Comparison of ENCODE assay signal across 8 cellular contexts in genomic region chr15:98292442-98293240, GRCh38.
DNase-seq lines count a peak whose midpoint lies in the region; ATAC-seq and TF ChIP-seq lines count a peak whose summit lies in the region.
"Had no signal": no experiment of that assay in that cellular context is flagged by ENCODE, and none has a peak within 500 bp of the region (broad histone marks: within the 10 kb centered on the region; RNA-seq: fewer than 3 reads in every experiment).

No MANE protein-coding gene starts in this region.

- no peaks in the 10 kb centered on the region for H3F3A ChIP-seq in Loucy (ENCODE audit: low read depth)

- no peak overlapping the region for H2AFZ ChIP-seq in Loucy (ENCODE audit: low read length)

- H3K4me3 ChIP-seq in Loucy (ENCODE audit: low read length, poor library complexity, severe bottlenecking) (no peak overlapping the region), heart left ventricle (peak overlapping the region in 6 of 12 donors; percentile 3 to 28 (median 12)), sigmoid colon (peak overlapping the region in 3 of 4 donors; percentile 6 to 28 (median 25))
- H3K4me3 ChIP-seq: uterus had no signal

- TF ChIP-seq CTCF in Loucy (conservative IDR thresholded peaks at IDR 0.05; ENCODE audit: low read length) (peak; percentile 80), heart left ventricle (IDR thresholded peaks at IDR 0.05) (peak; percentile 25 to 62 (median 48)), sigmoid colon (IDR thresholded peaks at IDR 0.05) (peak in 3 of 4 experiments; percentile 40 to 65 (median 44))

- H3K27ac ChIP-seq in heart left ventricle (no peak overlapping the region), sigmoid colon (no peak overlapping the region)
- H3K27ac ChIP-seq: uterus had no signal

- TF ChIP-seq POLR2A in heart left ventricle (IDR thresholded peaks at IDR 0.05) = no peak
- TF ChIP-seq POLR2A in sigmoid colon (IDR thresholded peaks at IDR 0.05) = no peak

- peak; percentile 5 for DNase-seq in G401 (ENCODE audit: low spot score)
- peak; percentile 60 to 64 for DNase-seq in activated CD4-positive, alpha-beta T cell treated with anti-CD3 and anti-CD28 coated beads, Interleukin-2, amount 50 U/mL, for 48 hours
- DNase-seq in heart left ventricle = peak in 3 of 5 donors; percentile 16 to 37 (median 31)
- DNase-seq in sigmoid colon = peak; percentile 70

- no peaks in the 10 kb centered on the region for H3K9me2 ChIP-seq in Loucy (replicated peaks; ENCODE audit: low read depth, low read length)

- H3K27me3 ChIP-seq in Loucy (ENCODE audit: insufficient read depth, low read length, poor library complexity, severe bottlenecking) = no peaks in the 10 kb centered on the region
- H3K27me3 ChIP-seq in heart left ventricle = peaks cover 0 to 64% (median 7%) of the 10 kb centered on the region in 9 donors
- peaks cover 0 to 35% (median 6%) of the 10 kb centered on the region in 3 donors for H3K27me3 ChIP-seq in sigmoid colon

- H3K79me2 ChIP-seq in Loucy (ENCODE audit: insufficient read depth, low read length) = no peaks in the 10 kb centered on the region

- no peak overlapping the region for H3K9ac ChIP-seq in Loucy (ENCODE audit: low read depth, low read length, poor library complexity, severe bottlenecking)

- TF ChIP-seq EP300 in sigmoid colon (IDR thresholded peaks at IDR 0.05) = no peak

- no peak overlapping the region for H3K4me2 ChIP-seq in Loucy (ENCODE audit: low read depth, low read length, poor library complexity, severe bottlenecking)

- WGBS in heart left ventricle, 4 donors = 1 to 4% (median 3%) methylated on average over 34 to 46 of the region's 46 CpGs
- WGBS in sigmoid colon, 2 donors = 3 to 9% methylated on average over 46 of the region's 46 CpGs

- H4K20me1 ChIP-seq in Loucy (ENCODE audit: insufficient read depth, low read length, poor library complexity, severe bottlenecking) = no peaks in the 10 kb centered on the region

- in situ Hi-C loops in G401 (cut with HindIII; ENCODE audit: low sequenced_read_pairs) = no loop called here

- H3K36me3 ChIP-seq in Loucy (ENCODE audit: insufficient read depth, low read length) (no peaks in the 10 kb centered on the region), heart left ventricle (no peaks in the 10 kb centered on the region), sigmoid colon (no peaks in the 10 kb centered on the region)
- H3K36me3 ChIP-seq: uterus had no signal

- ATAC-seq in GM21723 (IDR thresholded peaks at IDR 0.05; ENCODE audit: unreplicated experiment) (peak; percentile 84), heart left ventricle (peak in 2 of 4 donors; percentile 40 to 69), HG03521 (IDR thresholded peaks at IDR 0.05; ENCODE audit: unreplicated experiment) (no peak)

- no peaks in the 10 kb centered on the region for H3K4me1 ChIP-seq in Loucy (ENCODE audit: insufficient read depth, low read length, poor library complexity, severe bottlenecking)
- H3K4me1 ChIP-seq in heart left ventricle = peaks cover 0 to 9% (median 0%) of the 10 kb centered on the region in 12 donors
- H3K4me1 ChIP-seq in sigmoid colon = peaks cover 0 to 10% (median 9%) of the 10 kb centered on the region in 4 donors
- H3K4me1 ChIP-seq: uterus had no signal

- H3K9me3 ChIP-seq in Loucy (ENCODE audit: insufficient read depth, low read depth, low read length) (no peaks in the 10 kb centered on the region), heart left ventricle (no peaks in the 10 kb centered on the region), sigmoid colon (no peaks in the 10 kb centered on the region)
- H3K9me3 ChIP-seq: uterus had no signal

- intact Hi-C loops in heart left ventricle (cut with DNase I) = loop anchor here in 7 of 10 donors (5.0 to 10.0 kb wide), 3 partner anchors 385 to 390 kb away; no protein-coding TSS in a partner anchor
- intact Hi-C loops in sigmoid colon (cut with DNase I) = loop anchor here (10.0 kb wide), 1 partner anchor 388 kb away; no protein-coding TSS in a partner anchor

Comparison
In these comparisons a context has a peak if more than half of its experiments do, and no peak if none do; other contexts are left out.
1. DNase-seq: peak in every context shown above with its lines; median percentile 70 in sigmoid colon; 62 in activated CD4-positive, alpha-beta T cell treated with anti-CD3 and anti-CD28 coated beads, Interleukin-2, amount 50 U/mL, for 48 hours; 31 in heart left ventricle; 5 in G401.